18 cellular contexts compared by ENCODE assay signal in genomic region chr15:95266481-95267061, GRCh38.
DNase-seq lines count a peak whose midpoint lies in the region; ATAC-seq and TF ChIP-seq lines count a peak whose summit lies in the region.
"Had no signal": no experiment of that assay in that cellular context is flagged by ENCODE, and none has a peak within 500 bp of the region (broad histone marks: within the 10 kb centered on the region; RNA-seq: fewer than 3 reads in every experiment).

No MANE protein-coding gene starts in this region.

- no peak for TF ChIP-seq POLR2A in spleen (IDR thresholded peaks at IDR 0.05)
- no peak for TF ChIP-seq POLR2A in GM18505 (IDR thresholded peaks at IDR 0.05; ENCODE audit: borderline replicate concordance, extremely low read depth, insufficient read depth, insufficient read length)

- H3K4me3 ChIP-seq in choroid plexus epithelial cell (ENCODE audit: low read depth, low read length) (no peak overlapping the region), right cardiac atrium (ENCODE audit: low read length) (no peak overlapping the region), spleen (no peak overlapping the region)
- H3K4me3 ChIP-seq: hepatocyte, PC-9 had no signal

- H3K27ac ChIP-seq in right cardiac atrium (ENCODE audit: low read length), result peak overlapping the region; percentile 30
- H3K27ac ChIP-seq in spleen, result peak overlapping the region in 7 of 8 donors; percentile 45 to 83 (median 65)
- H3K27ac ChIP-seq: hepatocyte, PC-9 had no signal

- peak; percentile 99 for DNase-seq in EH (ENCODE audit: low read depth)
- DNase-seq in choroid plexus epithelial cell (ENCODE audit: low read depth), result peak; percentile 69
- DNase-seq in right cardiac atrium, result peak in 1 of 3 donors; percentile 67
- no peak for DNase-seq in spleen
- no peak for DNase-seq in DMS 273 treated with DMSO at 0.1 percent for 48 hours (lab: John Stamatoyannopoulos, UW)
- DNase-seq: activated B cell treated with CpG ODN at 0.5 μM for 24 hours; activated CD8-positive, alpha-beta memory T cell treated with anti-CD3 and anti-CD28 coated beads, Interleukin-2, amount 50 U/mL, for 4 hours; central memory CD4-positive, alpha-beta T cell; natural killer cell; NCI-H2029 treated with DMSO at 0.1 percent for 48 hours; NCI-H526 treated with DMSO at 0.1 percent for 48 hours; PC-9; stimulated activated CD4-positive, alpha-beta T cell treated with anti-CD3 and anti-CD28 coated beads, Interleukin-2, amount 100 ng/mL, for 48 hours; SW 1271 had no signal

- H3K4me1 ChIP-seq in right cardiac atrium (ENCODE audit: control insufficient read depth, insufficient read depth, low read length) (peaks cover 8% of the 10 kb centered on the region), spleen (peaks cover 0 to 13% (median 7%) of the 10 kb centered on the region in 6 donors)

- peak; percentile 67 to 76 for ATAC-seq in right cardiac atrium
- ATAC-seq in GM21786 (IDR thresholded peaks at IDR 0.05; ENCODE audit: unreplicated experiment), result no peak
- no peak for ATAC-seq in GM18505 (IDR thresholded peaks at IDR 0.05; ENCODE audit: unreplicated experiment)
- ATAC-seq in GM21526 (IDR thresholded peaks at IDR 0.05; ENCODE audit: low FRiP score, unreplicated experiment), result no peak
- ATAC-seq: natural killer cell had no signal

- no peaks in the 10 kb centered on the region for H3K9me3 ChIP-seq in right cardiac atrium (ENCODE audit: control insufficient read depth, low read length)
- no peaks in the 10 kb centered on the region for H3K9me3 ChIP-seq in spleen

- WGBS in right cardiac atrium, result 38% methylated on average over 7 of the region's 7 CpGs
- 52 to 62% (median 58%) methylated on average over 7 of the region's 7 CpGs for WGBS in spleen, 5 donors

- no peak for TF ChIP-seq CTCF in choroid plexus epithelial cell (conservative IDR thresholded peaks at IDR 0.05; ENCODE audit: low read depth, low read length)
- no peak for TF ChIP-seq CTCF in spleen (IDR thresholded peaks at IDR 0.05 in 8 of 11, conservative IDR thresholded peaks at IDR 0.05 in 3 of 11)

- no peaks in the 10 kb centered on the region for H3K36me3 ChIP-seq in spleen

- intact Hi-C loops in right cardiac atrium (cut with DNase I) (loop anchor here in 1 of 4 donors (10.0 kb wide), 1 partner anchor 188 kb away; no protein-coding TSS in a partner anchor), spleen (cut with DNase I; ENCODE audit: low total_unique reads) (no loop called here)

- H3K27me3 ChIP-seq in right cardiac atrium (ENCODE audit: control insufficient read depth, insufficient read depth), result no peaks in the 10 kb centered on the region
- H3K27me3 ChIP-seq in spleen (replicated peaks in 1 of 7), result no peaks in the 10 kb centered on the region
- H3K27me3 ChIP-seq: hepatocyte had no signal

Comparison
In these comparisons a context has a peak if more than half of its experiments do, and no peak if none do; other contexts are left out.
1. DNase-seq: peak in EH (single experiment) and choroid plexus epithelial cell (single experiment); none in spleen (single experiment) and DMS 273 treated with DMSO at 0.1 percent for 48 hours (single experiment).
2. ATAC-seq: peak in right cardiac atrium (2 of 2); none in GM21786 (single experiment), GM18505 (single experiment) and GM21526 (single experiment).